Comparison of ENCODE assay signal across 16 cellular contexts in genomic region chr5:36654598-36654997, GRCh38. TPM values are rescaled to one million over a fixed set of nuclear protein-coding genes. Genes with fewer than 3 reads are reported as not detected.
"Had no signal": no experiment of that assay in that cellular context is flagged by ENCODE, and none has a peak within 500 bp of the region (broad histone marks: within the 10 kb centered on the region; RNA-seq: fewer than 3 reads in every experiment).

No MANE protein-coding gene starts in this region.

- H3K9me3 Mint-ChIP-seq: activated naive CD4-positive, alpha-beta T cell treated with anti-CD3 and anti-CD28 coated beads, Interleukin-2, amount 50 U/mL, for 24 hours; activated T-cell treated with anti-CD3 and anti-CD28 coated beads, Interleukin-2, amount 50 U/mL, for 24 hours; naive thymus-derived CD8-positive, alpha-beta T cell; stimulated activated naive CD8-positive, alpha-beta T cell treated with anti-CD3 and anti-CD28 coated beads, Interleukin-15, Interleukin-2, amounts not matched to agents 100 ng/mL and 50 ng/mL, for 24 hours had no signal

- H3K36me3 ChIP-seq: colonic mucosa, sigmoid colon, thoracic aorta had no signal

- H3K9me3 ChIP-seq: colonic mucosa, mucosa of descending colon, sigmoid colon, thoracic aorta had no signal

- H3K4me3 ChIP-seq: colonic mucosa, mucosa of descending colon, sigmoid colon, thoracic aorta had no signal

- H3K27ac ChIP-seq: colonic mucosa, sigmoid colon, thoracic aorta had no signal

- H3K36me3 Mint-ChIP-seq: activated naive CD4-positive, alpha-beta T cell treated with anti-CD3 and anti-CD28 coated beads, Interleukin-2, amount 50 U/mL, for 24 hours; immature natural killer cell; naive thymus-derived CD8-positive, alpha-beta T cell had no signal

- H3K27me3 ChIP-seq: colonic mucosa, sigmoid colon had no signal

- H3K4me1 Mint-ChIP-seq: activated naive CD4-positive, alpha-beta T cell treated with anti-CD3 and anti-CD28 coated beads, Interleukin-2, amount 50 U/mL, for 24 hours; immature natural killer cell; T-helper 17 cell had no signal

- ATAC-seq: naive thymus-derived CD8-positive, alpha-beta T cell; T-helper 17 cell had no signal

- DNase-seq: activated CD4-positive, alpha-beta T cell treated with anti-CD3 and anti-CD28 coated beads, Interleukin-2, amount 50 U/mL, for 4 hours; activated effector memory CD4-positive, alpha-beta T cell treated with Interleukin-2 at 50 U/mL for 16 hours; activated T-cell treated with anti-CD3 and anti-CD28 coated beads, Interleukin-2, amount 50 U/mL, for 24 hours; colonic mucosa; effector CD8-positive, alpha-beta T cell; immature natural killer cell; naive thymus-derived CD8-positive, alpha-beta T cell; occipital lobe; stimulated activated CD4-positive, alpha-beta T cell treated with anti-CD3 and anti-CD28 coated beads, Interleukin-2, amount 100 ng/mL, for 48 hours; T-helper 17 cell had no signal

- H3K4me1 ChIP-seq: colonic mucosa had no signal

- H3K27ac Mint-ChIP-seq: activated naive CD4-positive, alpha-beta T cell treated with anti-CD3 and anti-CD28 coated beads, Interleukin-2, amount 50 U/mL, for 24 hours; activated T-cell treated with anti-CD3 and anti-CD28 coated beads, Interleukin-2, amount 50 U/mL, for 24 hours; immature natural killer cell; naive thymus-derived CD8-positive, alpha-beta T cell; progenitor cell of endocrine pancreas; stimulated activated naive CD8-positive, alpha-beta T cell treated with anti-CD3 and anti-CD28 coated beads, Interleukin-15, Interleukin-2, amounts not matched to agents 100 ng/mL and 50 ng/mL, for 24 hours; T-helper 17 cell had no signal

- H3K4me3 Mint-ChIP-seq: activated naive CD4-positive, alpha-beta T cell treated with anti-CD3 and anti-CD28 coated beads, Interleukin-2, amount 50 U/mL, for 24 hours; activated T-cell treated with anti-CD3 and anti-CD28 coated beads, Interleukin-2, amount 50 U/mL, for 24 hours; immature natural killer cell; naive thymus-derived CD8-positive, alpha-beta T cell; stimulated activated naive CD8-positive, alpha-beta T cell treated with anti-CD3 and anti-CD28 coated beads, Interleukin-15, Interleukin-2, amounts not matched to agents 100 ng/mL and 50 ng/mL, for 24 hours; T-helper 17 cell had no signal

- H3K27me3 Mint-ChIP-seq: progenitor cell of endocrine pancreas had no signal

RNA-seq across cellular contexts. Expression of gene SLC1A3, which starts 48.2 kb away (rescaled TPM):
- total RNA-seq: naive thymus-derived CD8-positive, alpha-beta T cell; T-helper 17 cell had no signal
- polyA plus RNA-seq: naive thymus-derived CD8-positive, alpha-beta T cell had no signal
